ENCODE assay signal across 1 cellular context in the genomic region with DNA sequence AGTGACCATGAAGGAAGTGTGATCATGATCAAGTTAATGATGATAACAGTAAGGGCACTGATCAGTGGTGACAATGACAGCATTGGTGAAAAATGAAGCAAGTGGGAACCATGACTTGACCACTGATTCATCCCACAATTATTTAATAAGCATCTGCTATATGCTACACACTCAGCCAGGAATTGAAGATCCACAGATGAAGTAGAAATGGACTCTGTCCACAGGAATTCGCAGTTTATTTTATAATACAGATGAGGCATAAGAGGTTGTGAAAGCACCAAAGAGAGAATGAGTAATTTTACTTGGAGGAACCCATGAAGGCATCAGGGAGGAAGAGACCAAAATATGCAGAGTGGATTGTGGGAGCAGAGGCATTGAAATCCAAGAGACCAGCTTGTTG.
TF ChIP-seq lines count a peak whose summit lies in the region.

No MANE protein-coding gene starts in this region.

TF ChIP-seq in K562, 482 proteins besides CTCF, POLR2A, EP300 and RAD21:
- no peak for TF ChIP-seq RBM25 (IDR thresholded peaks at IDR 0.05; ENCODE audit: low read depth, low read length, severe bottlenecking)
- no peak for TF ChIP-seq CREM (IDR thresholded peaks at IDR 0.05; ENCODE audit: low read depth)
- no peak for TF ChIP-seq ZKSCAN1 (IDR thresholded peaks at IDR 0.05; ENCODE audit: low read depth, low read length)
- TF ChIP-seq NRF1 (conservative IDR thresholded peaks at IDR 0.05 in 1 of 2, IDR thresholded peaks at IDR 0.05 in 1 of 2): no peak
- TF ChIP-seq PURB (CRISPR knock-in tag; IDR thresholded peaks at IDR 0.05; ENCODE audit: low read depth): no peak
- TF ChIP-seq, protein P1, sequence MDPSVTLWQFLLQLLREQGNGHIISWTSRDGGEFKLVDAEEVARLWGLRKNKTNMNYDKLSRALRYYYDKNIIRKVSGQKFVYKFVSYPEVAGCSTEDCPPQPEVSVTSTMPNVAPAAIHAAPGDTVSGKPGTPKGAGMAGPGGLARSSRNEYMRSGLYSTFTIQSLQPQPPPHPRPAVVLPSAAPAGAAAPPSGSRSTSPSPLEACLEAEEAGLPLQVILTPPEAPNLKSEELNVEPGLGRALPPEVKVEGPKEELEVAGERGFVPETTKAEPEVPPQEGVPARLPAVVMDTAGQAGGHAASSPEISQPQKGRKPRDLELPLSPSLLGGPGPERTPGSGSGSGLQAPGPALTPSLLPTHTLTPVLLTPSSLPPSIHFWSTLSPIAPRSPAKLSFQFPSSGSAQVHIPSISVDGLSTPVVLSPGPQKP (CRISPR knock-in tag; IDR thresholded peaks at IDR 0.05): no peak
- no peak for TF ChIP-seq BACH1 (tag; IDR thresholded peaks at IDR 0.05)
- TF ChIP-seq, protein P2, sequence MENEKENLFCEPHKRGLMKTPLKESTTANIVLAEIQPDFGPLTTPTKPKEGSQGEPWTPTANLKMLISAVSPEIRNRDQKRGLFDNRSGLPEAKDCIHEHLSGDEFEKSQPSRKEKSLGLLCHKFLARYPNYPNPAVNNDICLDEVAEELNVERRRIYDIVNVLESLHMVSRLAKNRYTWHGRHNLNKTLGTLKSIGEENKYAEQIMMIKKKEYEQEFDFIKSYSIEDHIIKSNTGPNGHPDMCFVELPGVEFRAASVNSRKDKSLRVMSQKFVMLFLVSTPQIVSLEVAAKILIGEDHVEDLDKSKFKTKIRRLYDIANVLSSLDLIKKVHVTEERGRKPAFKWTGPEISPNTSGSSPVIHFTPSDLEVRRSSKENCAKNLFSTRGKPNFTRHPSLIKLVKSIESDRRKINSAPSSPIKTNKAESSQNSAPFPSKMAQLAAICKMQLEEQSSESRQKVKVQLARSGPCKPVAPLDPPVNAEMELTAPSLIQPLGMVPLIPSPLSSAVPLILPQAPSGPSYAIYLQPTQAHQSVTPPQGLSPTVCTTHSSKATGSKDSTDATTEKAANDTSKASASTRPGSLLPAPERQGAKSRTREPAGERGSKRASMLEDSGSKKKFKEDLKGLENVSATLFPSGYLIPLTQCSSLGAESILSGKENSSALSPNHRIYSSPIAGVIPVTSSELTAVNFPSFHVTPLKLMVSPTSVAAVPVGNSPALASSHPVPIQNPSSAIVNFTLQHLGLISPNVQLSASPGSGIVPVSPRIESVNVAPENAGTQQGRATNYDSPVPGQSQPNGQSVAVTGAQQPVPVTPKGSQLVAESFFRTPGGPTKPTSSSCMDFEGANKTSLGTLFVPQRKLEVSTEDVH (IDR thresholded peaks at IDR 0.05; ENCODE audit: low read depth, partially characterized antibody): no peak
- no peak for TF ChIP-seq PKNOX1 (IDR thresholded peaks at IDR 0.05)
- TF ChIP-seq, protein P3, sequence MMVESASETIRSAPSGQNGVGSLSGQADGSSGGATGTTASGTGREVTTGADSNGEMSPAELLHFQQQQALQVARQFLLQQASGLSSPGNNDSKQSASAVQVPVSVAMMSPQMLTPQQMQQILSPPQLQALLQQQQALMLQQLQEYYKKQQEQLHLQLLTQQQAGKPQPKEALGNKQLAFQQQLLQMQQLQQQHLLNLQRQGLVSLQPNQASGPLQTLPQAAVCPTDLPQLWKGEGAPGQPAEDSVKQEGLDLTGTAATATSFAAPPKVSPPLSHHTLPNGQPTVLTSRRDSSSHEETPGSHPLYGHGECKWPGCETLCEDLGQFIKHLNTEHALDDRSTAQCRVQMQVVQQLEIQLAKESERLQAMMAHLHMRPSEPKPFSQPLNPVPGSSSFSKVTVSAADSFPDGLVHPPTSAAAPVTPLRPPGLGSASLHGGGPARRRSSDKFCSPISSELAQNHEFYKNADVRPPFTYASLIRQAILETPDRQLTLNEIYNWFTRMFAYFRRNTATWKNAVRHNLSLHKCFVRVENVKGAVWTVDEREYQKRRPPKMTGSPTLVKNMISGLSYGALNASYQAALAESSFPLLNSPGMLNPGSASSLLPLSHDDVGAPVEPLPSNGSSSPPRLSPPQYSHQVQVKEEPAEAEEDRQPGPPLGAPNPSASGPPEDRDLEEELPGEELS (CRISPR knock-in tag; IDR thresholded peaks at IDR 0.05; ENCODE audit: borderline replicate concordance): no peak
- no peak for TF ChIP-seq HDAC8 (tag; IDR thresholded peaks at IDR 0.05)
- no peak for TF ChIP-seq ARNT (IDR thresholded peaks at IDR 0.05)
